Comparison of ENCODE assay signal across 8 cellular contexts in the genomic region with DNA sequence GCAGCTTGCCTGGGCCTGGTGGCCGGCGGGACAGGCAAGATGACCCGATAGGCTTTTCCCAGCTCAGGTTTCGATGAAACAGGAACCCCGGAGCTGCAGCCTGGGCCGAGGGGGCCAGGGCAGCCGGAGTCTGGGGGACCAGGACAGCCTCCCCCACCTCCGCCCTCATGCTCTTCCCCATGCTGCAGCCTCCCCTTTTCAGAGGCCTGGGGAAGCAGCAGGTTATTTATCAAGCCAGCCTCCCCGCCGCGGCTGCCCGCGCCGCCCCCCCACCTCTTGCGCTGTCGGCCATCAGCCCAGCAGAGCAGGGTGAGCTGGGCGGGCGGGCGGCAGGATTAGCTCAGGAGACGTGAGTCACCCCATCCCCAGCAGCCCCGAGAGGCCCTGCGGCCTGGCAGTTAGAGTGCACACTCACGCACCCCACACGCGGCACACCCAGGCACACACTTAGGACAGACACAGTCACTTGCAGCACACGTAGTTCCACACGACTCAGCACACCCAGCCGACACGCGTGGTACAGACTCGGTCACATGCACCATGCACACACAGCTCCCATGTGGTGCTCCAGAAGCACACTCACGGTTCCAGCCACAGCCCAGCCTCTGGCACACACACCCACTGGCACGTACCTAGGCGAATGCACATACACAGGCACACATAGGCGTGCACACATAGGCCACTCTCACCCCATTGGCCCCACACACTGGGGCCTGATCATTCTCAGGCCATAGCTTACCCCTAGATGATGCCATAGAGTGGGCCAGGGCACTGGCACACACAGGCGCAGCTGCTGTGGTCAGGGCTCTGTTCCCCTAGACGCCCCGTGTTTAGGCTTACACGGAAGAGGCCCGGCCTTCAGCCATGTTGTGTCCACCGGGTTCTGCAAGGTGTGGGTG. TPM values are rescaled to one million over a fixed set of nuclear protein-coding genes. Genes with fewer than 3 reads are reported as not detected.
DNase-seq lines count a peak whose midpoint lies in the region; ATAC-seq and TF ChIP-seq lines count a peak whose summit lies in the region.

No MANE protein-coding gene starts in this region.

- H3K27me3 Mint-ChIP-seq in mesothelial cell of epicardium (ENCODE audit: low read depth), result no peaks in the 10 kb centered on the region

- peaks cover 42% of the 10 kb centered on the region for H3K4me1 Mint-ChIP-seq in mesothelial cell of epicardium

- peak overlapping the region; percentile 94 for H3K27ac Mint-ChIP-seq in mesothelial cell of epicardium

- H3K4me1 ChIP-seq in BE2C (peaks cover 54% of the 10 kb centered on the region), OCI-LY7 (ENCODE audit: insufficient read depth, low read length, poor library complexity, severe bottlenecking) (peaks cover 97% of the 10 kb centered on the region), tibial nerve (peaks cover 0 to 100% (median 92%) of the 10 kb centered on the region in 4 donors)

- H4K20me1 ChIP-seq in OCI-LY7 (ENCODE audit: insufficient read depth, low read length), result peaks cover 12% of the 10 kb centered on the region; the same call in 1 of the 2 replicates

- no peaks in the 10 kb centered on the region for H3K36me3 Mint-ChIP-seq in mesothelial cell of epicardium

- no peaks in the 10 kb centered on the region for H3K9me3 Mint-ChIP-seq in mesothelial cell of epicardium

- H3K4me3 Mint-ChIP-seq in mesothelial cell of epicardium, result peak overlapping the region; percentile 22

- ATAC-seq in GM21447 (IDR thresholded peaks at IDR 0.05; ENCODE audit: unreplicated experiment) (peak; percentile 14), HG03135 (IDR thresholded peaks at IDR 0.05; ENCODE audit: unreplicated experiment) (no peak)

- intact Hi-C loops in OCI-LY7 (cut with micrococcal nuclease; ENCODE audit: unreplicated experiment), result no loop called here

- no peaks in the 10 kb centered on the region for H3K27me3 ChIP-seq in BE2C
- no peaks in the 10 kb centered on the region for H3K27me3 ChIP-seq in tibial nerve

- BruUV-seq in OCI-LY7 (replicated peaks; lab: Mats Ljungman, UMichigan), result no TSS peak

- POLR2A ChIA-PET in OCI-LY7 (lab: Charles Lee), result interaction anchor here (0.8 to 1.7 kb wide), 4 partner anchors 8 to 24 kb away, joined by 3 to 10 read pairs (median 6); no protein-coding TSS in a partner anchor

- TF ChIP-seq CTCF in BE2C (IDR thresholded peaks at IDR 0.05; ENCODE audit: low read depth, low read length) (no peak), OCI-LY7 (conservative IDR thresholded peaks at IDR 0.05; ENCODE audit: low read length) (no peak), mesothelial cell of epicardium (IDR thresholded peaks at IDR 0.05; ENCODE audit: unreplicated experiment) (no peak), tibial nerve (IDR thresholded peaks at IDR 0.05) (no peak)

- H3K36me3 ChIP-seq in BE2C (peaks cover 7% of the 10 kb centered on the region; the same call in 1 of the 2 replicates), OCI-LY7 (ENCODE audit: insufficient read depth, low read length) (peaks cover 16% of the 10 kb centered on the region; the same call in 1 of the 2 replicates), tibial nerve (no peaks in the 10 kb centered on the region)

- no peaks in the 10 kb centered on the region for H3K9me3 ChIP-seq in BE2C
- H3K9me3 ChIP-seq in OCI-LY7 (ENCODE audit: low read length), result no peaks in the 10 kb centered on the region
- no peaks in the 10 kb centered on the region for H3K9me3 ChIP-seq in tibial nerve

- H3K4me3 ChIP-seq in BE2C (ENCODE audit: low read depth, low read length), result peak overlapping the region; percentile 6
- peak overlapping the region; percentile 5 for H3K4me3 ChIP-seq in OCI-LY7 (ENCODE audit: low read depth, low read length, poor library complexity, severe bottlenecking)
- H3K4me3 ChIP-seq in tibial nerve, result peak overlapping the region; percentile 3 to 39 (median 16)

- DNase-seq in BE2C (peak; percentile 92), OCI-LY7 (ENCODE audit: low spot score) (no peak), dermis blood vessel endothelial cell (peak; percentile 92), mesothelial cell of epicardium (ENCODE audit: low spot score in 2 of 2, unreplicated experiment in 2 of 2) (peak; percentile 43 to 69), tibial nerve (ENCODE audit: low spot score in 2 of 2) (peak; percentile 75 to 82)
- no peak for DNase-seq in stimulated activated CD4-positive, alpha-beta T cell treated with anti-CD3 and anti-CD28 coated beads, Interleukin-1b, Interleukin-23, amount 100 ng/mL, for 48 hours

- H3K27ac ChIP-seq in OCI-LY7 (ENCODE audit: low read depth, low read length, poor library complexity, severe bottlenecking) (no peak overlapping the region), tibial nerve (peak overlapping the region; percentile 72 to 98 (median 90))

- TF ChIP-seq POLR2A in tibial nerve (IDR thresholded peaks at IDR 0.05), result peak in 1 of 2 donors; percentile 10

- CTCF ChIA-PET in OCI-LY7 (lab: Charles Lee; ENCODE audit: unreplicated experiment), result interaction anchor here (1.2 kb wide), 1 partner anchor 9 kb away, joined by 3 read pairs; no protein-coding TSS in a partner anchor

- no peaks in the 10 kb centered on the region for H3K9me2 ChIP-seq in OCI-LY7 (ENCODE audit: insufficient read depth, low read length)

- peak overlapping the region; percentile 94 for H3K4me2 ChIP-seq in OCI-LY7 (ENCODE audit: low read length)

- H3K79me2 ChIP-seq in OCI-LY7 (ENCODE audit: insufficient read depth, low read depth, low read length), result peaks cover 95% of the 10 kb centered on the region

- no peak overlapping the region for H2AFZ ChIP-seq in OCI-LY7 (ENCODE audit: low read length)

- WGBS in tibial nerve, 2 donors, result 14 to 41% methylated on average over 20 to 34 of the region's 41 CpGs

- peak in 1 of 2 donors; percentile 84 for TF ChIP-seq EP300 in tibial nerve (IDR thresholded peaks at IDR 0.05)

RNA-seq across cellular contexts. Expression of gene CXXC5, which starts 13.0 kb away (rescaled TPM):
- 263 TPM for polyA plus RNA-seq in BE2C (2012; ENCODE audit: insufficient read depth, insufficient read length, low read depth)
- total RNA-seq in OCI-LY7 (2014; rRNA removed; shearing (Covaris generic)), result 108 and 113 TPM in 2 replicates
- total RNA-seq in OCI-LY7 (2022) (26.7 and 30.4 TPM in 2 replicates), dermis blood vessel endothelial cell (29.6 and 36.1 TPM in 2 replicates), mesothelial cell of epicardium (35.7 to 38.3 TPM (median 37.4 TPM) in 3 replicates), tibial nerve (10 to 100 TPM; 45.0 to 80.4 (median 67.0) TPM)

Comparison
In these comparisons a context has a peak if more than half of its experiments do, and no peak if none do; other contexts are left out.
1. DNase-seq: peak in BE2C (single experiment), dermis blood vessel endothelial cell (single experiment), mesothelial cell of epicardium (2 of 2) and tibial nerve (2 of 2); none in OCI-LY7 (single experiment) and stimulated activated CD4-positive, alpha-beta T cell treated with anti-CD3 and anti-CD28 coated beads, Interleukin-1b, Interleukin-23, amount 100 ng/mL, for 48 hours (single experiment).
2. Peak in every context shown above with its lines, with median percentiles within 50 percentile points of each other: H3K4me3 ChIP-seq.